17 cellular contexts compared by ENCODE assay signal in the genomic region with DNA sequence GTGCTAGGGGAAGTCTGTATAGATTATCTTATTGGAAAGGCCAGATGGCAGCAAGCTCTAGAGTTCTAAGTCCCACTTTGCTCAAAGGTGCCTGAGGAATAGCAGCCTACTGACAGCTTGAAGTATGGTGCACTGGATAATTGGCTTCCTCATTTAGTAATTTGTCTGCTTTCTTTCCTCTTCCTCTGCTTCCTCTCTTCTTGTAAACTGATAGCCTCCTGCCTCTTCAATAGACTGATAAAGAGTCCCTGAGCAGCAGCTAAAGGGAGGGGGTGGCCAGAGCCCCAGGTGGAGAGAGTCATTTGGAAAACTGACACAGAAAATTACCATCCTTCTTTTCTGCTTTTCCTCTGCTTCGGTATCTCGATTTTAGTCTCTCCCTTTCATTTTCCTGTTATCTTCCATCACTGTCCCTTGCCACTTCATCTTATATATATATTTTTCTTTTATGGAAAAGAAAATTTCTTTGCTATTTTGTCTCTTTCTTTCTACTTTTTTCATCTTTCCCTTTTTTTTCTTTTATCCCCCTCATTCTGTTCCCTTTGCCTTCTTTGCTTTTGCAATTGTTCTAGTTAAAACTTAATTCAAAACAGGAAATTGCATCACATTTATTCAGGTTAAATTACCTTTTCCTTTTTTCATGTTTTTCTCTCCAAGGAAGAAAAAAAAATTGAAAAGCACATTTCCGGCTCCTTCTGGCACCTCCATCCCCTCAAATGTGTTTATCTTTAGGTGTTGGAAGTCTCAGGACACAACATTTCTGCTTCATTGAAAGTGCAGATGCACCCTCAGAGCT.
DNase-seq lines count a peak whose midpoint lies in the region; ATAC-seq and TF ChIP-seq lines count a peak whose summit lies in the region.
"Had no signal": no experiment of that assay in that cellular context is flagged by ENCODE, and none has a peak within 500 bp of the region (broad histone marks: within the 10 kb centered on the region; RNA-seq: fewer than 3 reads in every experiment).

No MANE protein-coding gene starts in this region.

- no peaks in the 10 kb centered on the region for H3K36me3 ChIP-seq in WERI-Rb-1
- H3K36me3 ChIP-seq: brain microvascular endothelial cell had no signal

- no peaks in the 10 kb centered on the region for H3K9me3 Mint-ChIP-seq in neural crest cell
- H3K9me3 Mint-ChIP-seq in naive thymus-derived CD8-positive, alpha-beta T cell: no peaks in the 10 kb centered on the region
- H3K9me3 Mint-ChIP-seq: memory B cell had no signal

- H3K4me3 ChIP-seq in WERI-Rb-1 (ENCODE audit: low read depth, low read length): no peak overlapping the region

- H3K27ac ChIP-seq in WERI-Rb-1: peak overlapping the region; percentile 66
- H3K27ac ChIP-seq: brain microvascular endothelial cell, KMS-11 had no signal

- no peaks in the 10 kb centered on the region for H3K27me3 ChIP-seq in WERI-Rb-1 (ENCODE audit: insufficient read depth, low read depth, severe bottlenecking)
- H3K27me3 ChIP-seq: brain microvascular endothelial cell had no signal

- TF ChIP-seq CTCF in WERI-Rb-1 (IDR thresholded peaks at IDR 0.05; ENCODE audit: low read depth, low read length) (no peak), neural crest cell (conservative IDR thresholded peaks at IDR 0.05) (no peak)

- no peak overlapping the region for H3K4me3 Mint-ChIP-seq in neural crest cell
- no peak overlapping the region for H3K4me3 Mint-ChIP-seq in naive thymus-derived CD8-positive, alpha-beta T cell
- H3K4me3 Mint-ChIP-seq: activated CD4-positive, alpha-beta T cell treated with anti-CD3 and anti-CD28 coated beads, Interleukin-2, amount 10 ng/mL, durations not matched to agents 7 days and 5 days; memory B cell had no signal

- peak; percentile 2 for DNase-seq in SKM-1 treated with dmso at 0.1 percent for 144 hours (lab: John Stamatoyannopoulos, UW; ENCODE audit: unreplicated experiment)
- DNase-seq in SKM-1 (lab: John Stamatoyannopoulos, UW; ENCODE audit: unreplicated experiment): no peak
- DNase-seq in NCI-H2029 (lab: John Stamatoyannopoulos, UW): peak; percentile 35
- peak; percentile 72 for DNase-seq in WERI-Rb-1
- DNase-seq in neural crest cell (ENCODE audit: low read depth, low spot score): no peak
- DNase-seq in naive thymus-derived CD8-positive, alpha-beta T cell: no peak
- DNase-seq: ACHN; activated CD4-positive, alpha-beta T cell treated with anti-CD3 and anti-CD28 coated beads, Interleukin-2, amount 10 ng/mL, durations not matched to agents 7 days and 5 days; activated effector memory CD4-positive, alpha-beta T cell treated with Interleukin-2 at 50 U/mL for 16 hours; brain microvascular endothelial cell; COR-L47; NCI-H1694 treated with DMSO at 0.1 percent for 48 hours; T-helper 2 cell had no signal

- POLR2A ChIA-PET in naive thymus-derived CD8-positive, alpha-beta T cell (lab: Charles Lee): no interaction called here

- no peaks in the 10 kb centered on the region for H3K36me3 Mint-ChIP-seq in neural crest cell (ENCODE audit: low read depth)
- H3K36me3 Mint-ChIP-seq in naive thymus-derived CD8-positive, alpha-beta T cell: peaks cover 0 to 6% (median 0%) of the 10 kb centered on the region in 3 donors
- H3K36me3 Mint-ChIP-seq: memory B cell had no signal

- H3K4me1 Mint-ChIP-seq in neural crest cell: peaks cover 52% of the 10 kb centered on the region
- H3K4me1 Mint-ChIP-seq in naive thymus-derived CD8-positive, alpha-beta T cell: peaks cover 6 to 12% (median 7%) of the 10 kb centered on the region in 4 donors

- H3K27me3 Mint-ChIP-seq in neural crest cell (ENCODE audit: low read depth): no peaks in the 10 kb centered on the region
- H3K27me3 Mint-ChIP-seq in naive thymus-derived CD8-positive, alpha-beta T cell: peaks cover 1 to 21% (median 5%) of the 10 kb centered on the region in 5 donors
- H3K27me3 Mint-ChIP-seq: activated CD4-positive, alpha-beta T cell treated with anti-CD3 and anti-CD28 coated beads, Interleukin-2, amount 10 ng/mL, durations not matched to agents 7 days and 5 days had no signal

- H3K9me3 ChIP-seq in WERI-Rb-1 (ENCODE audit: severe bottlenecking): no peaks in the 10 kb centered on the region

- ATAC-seq in GM19452 (IDR thresholded peaks at IDR 0.05; ENCODE audit: unreplicated experiment) (no peak), GM21423 (IDR thresholded peaks at IDR 0.05; ENCODE audit: unreplicated experiment) (no peak)
- ATAC-seq in naive thymus-derived CD8-positive, alpha-beta T cell: no peak

- peak overlapping the region; percentile 23 for H3K27ac Mint-ChIP-seq in neural crest cell (ENCODE audit: unreplicated experiment)
- H3K27ac Mint-ChIP-seq in naive thymus-derived CD8-positive, alpha-beta T cell: peak overlapping the region in 1 of 10 donors; percentile 7
- H3K27ac Mint-ChIP-seq: activated CD4-positive, alpha-beta T cell treated with anti-CD3 and anti-CD28 coated beads, Interleukin-2, amount 10 ng/mL, durations not matched to agents 7 days and 5 days; memory B cell had no signal

Comparison
In these comparisons a context has a peak if more than half of its experiments do, and no peak if none do; other contexts are left out.
1. DNase-seq: peak in SKM-1 treated with dmso at 0.1 percent for 144 hours (single experiment), NCI-H2029 (single experiment) and WERI-Rb-1 (single experiment); none in SKM-1 (single experiment), neural crest cell (single experiment) and naive thymus-derived CD8-positive, alpha-beta T cell (0 of 10).